1 cellular context compared by ENCODE assay signal in genomic region chr16:57146735-57147134, GRCh38.
TF ChIP-seq lines count a peak whose summit lies in the region.

No MANE protein-coding gene starts in this region.

TF ChIP-seq in K562, 482 proteins besides CTCF, POLR2A, EP300 and RAD21:
- TF ChIP-seq ZNF408 (CRISPR knock-in tag; IDR thresholded peaks at IDR 0.05; ENCODE audit: low read depth) (no peak), CTCFL (IDR thresholded peaks at IDR 0.05; ENCODE audit: borderline replicate concordance, insufficient read depth, low read depth, low read length, poor library complexity, severe bottlenecking) (peak; percentile 19)
TF ChIP-seq in K562: peak in this region for 1.
